8 cellular contexts compared by ENCODE assay signal in genomic region chr1:248906741-248907661, GRCh38. TPM values are rescaled to one million over a fixed set of nuclear protein-coding genes. Genes with fewer than 3 reads are reported as not detected.
DNase-seq lines count a peak whose midpoint lies in the region; ATAC-seq, FAIRE-seq and TF ChIP-seq lines count a peak whose summit lies in the region.

No MANE protein-coding gene starts in this region.

- H3K9me1 ChIP-seq in K562 (ENCODE audit: control insufficient read depth, insufficient read depth, low read length), result peaks cover 4% of the 10 kb centered on the region

- TF ChIP-seq CTCF in AG04450 (IDR thresholded peaks at IDR 0.05; ENCODE audit: low read depth, low read length) (no peak), K562 (IDR thresholded peaks at IDR 0.05 in 2 of 3, conservative IDR thresholded peaks at IDR 0.05 in 1 of 3; ENCODE audit: insufficient read depth in 2 of 3, low read depth in 1 of 3, low read length in 3 of 3) (no peak), thoracic aorta (IDR thresholded peaks at IDR 0.05) (no peak)

- TF ChIP-seq EP300 in K562 (IDR thresholded peaks at IDR 0.05; ENCODE audit: low read length), result no peak

- H3K9ac ChIP-seq in K562 (ENCODE audit: insufficient read depth in 1 of 2, low read depth in 2 of 2, low read length in 2 of 2), result peak overlapping the region; percentile 80 to 90

- CTCF ChIA-PET in AG04450 (lab: Charles Lee), result interaction anchor here (0.5 to 0.8 kb wide), 17 partner anchors 8 to 1458 kb away, joined by 3 to 10 read pairs (median 4); no protein-coding TSS in a partner anchor
- CTCF ChIA-PET in K562 (lab: Yijun Ruan, JAX; ENCODE audit: low intra/inter-chr PET ratio), result interaction anchor here (0.6 to 1.1 kb wide), 3 partner anchors 49 to 81 kb away, joined by 3 to 12 read pairs (median 3); partner anchors contain the start of genes SH3BP5L and ZNF692

- H3K9me3 ChIP-seq in AG04450 (ENCODE audit: control insufficient read depth, insufficient read depth, low read length) (no peaks in the 10 kb centered on the region), K562 (replicated peaks; ENCODE audit: control insufficient read depth, insufficient read depth, low read depth, low read length) (no peaks in the 10 kb centered on the region), thoracic aorta (no peaks in the 10 kb centered on the region)

- TF ChIP-seq POLR2A in K562 (conservative IDR thresholded peaks at IDR 0.05), result no peak

- peak overlapping the region; percentile 90 for H3K4me2 ChIP-seq in K562 (ENCODE audit: insufficient read depth, low read length)

- POLR2A ChIA-PET in AG04450 (lab: Yijun Ruan, JAX) (interaction anchor here (0.6 kb wide), 1 partner anchor 69 kb away, joined by 3 read pairs; the partner anchor contains the start of gene ZNF672), K562 (lab: Yijun Ruan, JAX) (interaction anchor here (0.9 to 1.6 kb wide), 3 partner anchors 10 to 69 kb away, joined by 3 to 10 read pairs (median 7); partner anchors contain the start of genes ZNF672 and ZNF692)

- in situ Hi-C loops in K562 (cut with MboI), result no loop called here

- ATAC-seq in GM19372 (IDR thresholded peaks at IDR 0.05; ENCODE audit: low read depth, unreplicated experiment) (peak; percentile 17), HG03439 (IDR thresholded peaks at IDR 0.05; ENCODE audit: unreplicated experiment) (peak; percentile 22), K562 (peak; percentile 1; the same call in 1 of the 3 replicates), thoracic aorta (ENCODE audit: insufficient number of reproducible peaks, low FRiP score, low read depth) (no peak)

- BruUV-seq in K562 (replicated peaks; lab: Mats Ljungman, UMichigan), result TSS peak; percentile 78

- H3K27me3 ChIP-seq in AG04450 (ENCODE audit: control insufficient read depth, insufficient read depth, low read length) (no peaks in the 10 kb centered on the region), K562 (ENCODE audit: control insufficient read depth in 2 of 2, insufficient read depth in 2 of 2, low read length in 2 of 2) (no peaks in the 10 kb centered on the region), thoracic aorta (replicated peaks; ENCODE audit: insufficient read depth) (no peaks in the 10 kb centered on the region)

- H3K4me1 ChIP-seq in K562 (replicated peaks in 1 of 2; ENCODE audit: control insufficient read depth in 2 of 2, insufficient read depth in 2 of 2, low read length in 2 of 2) (peaks cover 26 to 48% of the 10 kb centered on the region in 2 experiments; a peak in 4 of 5 replicates), thoracic aorta (ENCODE audit: control insufficient read depth in 1 of 2, low read depth in 2 of 2) (peaks cover 0 to 17% of the 10 kb centered on the region in 2 donors)

- DNase-seq in AG04450 (ENCODE audit: low read depth, low spot score) (no peak), K562 (ENCODE audit: extremely low read depth in 1 of 4, low spot score in 3 of 4) (no peak), left kidney (ENCODE audit: low read depth, low spot score) (peak; percentile 16), thoracic aorta (ENCODE audit: low spot score) (no peak), Ammon's horn (ENCODE audit: low spot score) (no peak)
- no peak for DNase-seq in stimulated activated CD4-positive, alpha-beta T cell treated with anti-CD3 and anti-CD28 coated beads, Interleukin-2, amount 100 ng/mL, for 48 hours

- no peak for TF ChIP-seq RAD21 in K562 (CRISPR knock-in tag; conservative IDR thresholded peaks at IDR 0.05 in 1 of 2, IDR thresholded peaks at IDR 0.05 in 1 of 2)

- peaks cover 36% of the 10 kb centered on the region for H3K36me3 ChIP-seq in K562 (ENCODE audit: control insufficient read depth, insufficient read depth, low read length)
- H3K36me3 ChIP-seq in thoracic aorta, result no peaks in the 10 kb centered on the region

- H3K27ac ChIP-seq in AG04450 (ENCODE audit: low read depth, low read length), result peak overlapping the region; percentile 95
- peak overlapping the region; percentile 77 for H3K27ac ChIP-seq in K562 (ENCODE audit: extremely low read depth, low read depth, low read length)
- H3K27ac ChIP-seq in thoracic aorta, result peak overlapping the region; percentile 85 to 92

- H2AFZ ChIP-seq in K562 (ENCODE audit: low read depth, low read length), result peak overlapping the region; percentile 9; the same call in 1 of the 2 replicates

- FAIRE-seq in K562 (lab: Jason Lieb, UNC), result no peak

- intact Hi-C loops in K562 (cut with micrococcal nuclease), result loop anchor here (1.0 kb wide), 5 partner anchors 18 to 81 kb away; no protein-coding TSS in a partner anchor

- H3K4me3 ChIP-seq in AG04450 (ENCODE audit: low read depth, low read length) (peak overlapping the region; percentile 83), K562 (peak overlapping the region; percentile 58), thoracic aorta (peak overlapping the region; percentile 89)

- peaks cover 58% of the 10 kb centered on the region for H3K79me2 ChIP-seq in K562 (ENCODE audit: control insufficient read depth, insufficient read depth, low read length)

- no peaks in the 10 kb centered on the region for H4K20me1 ChIP-seq in K562 (replicated peaks; ENCODE audit: control insufficient read depth, insufficient read depth, low read length)

- WGBS in K562 (ENCODE audit: insufficient coverage, low coverage, missing lambda C conversion rate), result 2% methylated on average over 16 of the region's 19 CpGs

TF ChIP-seq in K562, 482 proteins besides CTCF, POLR2A, EP300 and RAD21 (continues in another document):
- peak; percentile 30; the same call in 1 of the 2 replicates for TF ChIP-seq ZNF436 (CRISPR knock-in tag; IDR thresholded peaks at IDR 0.05)
- no peak for TF ChIP-seq ZNF740 (CRISPR knock-in tag; IDR thresholded peaks at IDR 0.05)
- TF ChIP-seq ZNF740 (tag; IDR thresholded peaks at IDR 0.05), result no peak
- TF ChIP-seq ZNF232 (CRISPR knock-in tag; IDR thresholded peaks at IDR 0.05), result no peak

RNA-seq across cellular contexts. Expression of gene PGBD2, which starts 1.0 kb away (rescaled TPM):
- polyA plus RNA-seq in AG04450 (2011; rRNA removed) (4.9 and 6.7 TPM in 2 replicates), K562 (2011; rRNA removed) (15.2 and 19.4 TPM in 2 replicates), K562 (2014; fragmentation: Illumina TruSeq; extraction: Trizol) (10.9 and 13.2 TPM in 2 replicates), K562 (2014; fragmentation: Nextera tagmentation; extraction: Ambion mirVana) (10 to 100 TPM; 14.7 to 21.8 TPM), K562 (2014; rRNA removed) (20.8 and 21.6 TPM in 2 replicates)
- polyA minus RNA-seq in AG04450 (2011; rRNA and poly(A)+ RNA removed), result 7.6 and 8.0 TPM in 2 replicates
- 37.0 and 45.9 TPM in 2 replicates for total RNA-seq in K562 (2011; cell fraction: chromatin; rRNA removed; ENCODE audit: low replicate concordance)
- 20.3 and 21.8 TPM in 2 replicates for total RNA-seq in K562 (2011; cell fraction: nucleolus; rRNA removed)
- 24.5 and 28.1 TPM in 2 replicates for total RNA-seq in K562 (2011; cell fraction: nucleoplasm; rRNA removed)
- total RNA-seq in K562 (2014; rRNA removed) (11.9 and 12.4 TPM in 2 replicates), K562 (2014; rRNA removed; fragmentation: Illumina TruSeq; extraction: Trizol) (13.6 and 14.0 TPM in 2 replicates), K562 (2015; rRNA removed; fragmentation: Illumina TruSeq; extraction: Trizol) (18.7 TPM in 2 replicates), K562 (2021) (12.2 and 12.4 TPM in 2 replicates), thoracic aorta (1 to 10 TPM; 6.5 to 7.1 TPM)
- 6.8 and 10.4 TPM in 2 replicates for polyA plus RNA-seq in K562 (2011; cell fraction: cytosol; rRNA removed)
- polyA plus RNA-seq in K562 (2011; cell fraction: nucleus; rRNA removed), result 42.5 and 50.0 TPM in 2 replicates
- 11.7 and 11.9 TPM in 2 replicates for polyA plus RNA-seq in K562 (2012)
- polyA minus RNA-seq in K562 (2011; rRNA and poly(A)+ RNA removed), result 21.3 and 22.7 TPM in 2 replicates
- polyA minus RNA-seq in K562 (2011; cell fraction: cytosol; rRNA and poly(A)+ RNA removed), result 5.0 and 5.8 TPM in 2 replicates
- polyA minus RNA-seq in K562 (2011; cell fraction: nucleus; rRNA and poly(A)+ RNA removed), result 8.5 and 12.0 TPM in 2 replicates

RNA-seq across cellular contexts. Expression of gene ZNF692, which starts 48.1 kb away (rescaled TPM):
- polyA plus RNA-seq in AG04450 (2011; rRNA removed) (12.7 and 14.6 TPM in 2 replicates), K562 (2011; rRNA removed) (84.9 and 129 TPM in 2 replicates), K562 (2014; fragmentation: Illumina TruSeq; extraction: Trizol) (59.9 and 69.6 TPM in 2 replicates), K562 (2014; fragmentation: Nextera tagmentation; extraction: Ambion mirVana) (10 to 100 TPM in 1 of 2 experiments, 1 to 10 TPM in 1; 8.4 to 10.5 TPM), K562 (2014; rRNA removed) (141 and 143 TPM in 2 replicates)
- 4.3 and 6.3 TPM in 2 replicates for polyA minus RNA-seq in AG04450 (2011; rRNA and poly(A)+ RNA removed)
- 236 and 421 TPM in 2 replicates for total RNA-seq in K562 (2011; cell fraction: chromatin; rRNA removed; ENCODE audit: low replicate concordance)
- total RNA-seq in K562 (2011; cell fraction: nucleolus; rRNA removed), result 304 and 320 TPM in 2 replicates
- 263 and 277 TPM in 2 replicates for total RNA-seq in K562 (2011; cell fraction: nucleoplasm; rRNA removed)
- total RNA-seq in K562 (2014; rRNA removed) (55.9 and 63.3 TPM in 2 replicates), K562 (2014; rRNA removed; fragmentation: Illumina TruSeq; extraction: Trizol) (20.5 and 27.3 TPM in 2 replicates), K562 (2015; rRNA removed; fragmentation: Illumina TruSeq; extraction: Trizol) (40.1 and 43.3 TPM in 2 replicates), K562 (2021) (62.9 and 73.7 TPM in 2 replicates), thoracic aorta (10 to 100 TPM; 21.1 to 35.3 TPM)
- 100 and 109 TPM in 2 replicates for polyA plus RNA-seq in K562 (2011; cell fraction: cytosol; rRNA removed)
- 1,169 and 1,324 TPM in 2 replicates for polyA plus RNA-seq in K562 (2011; cell fraction: nucleus; rRNA removed)
- polyA plus RNA-seq in K562 (2012), result 58.7 and 101 TPM in 2 replicates
- 26.6 and 29.0 TPM in 2 replicates for polyA minus RNA-seq in K562 (2011; rRNA and poly(A)+ RNA removed)
- polyA minus RNA-seq in K562 (2011; cell fraction: cytosol; rRNA and poly(A)+ RNA removed), result 9.8 and 20.9 TPM in 2 replicates
- polyA minus RNA-seq in K562 (2011; cell fraction: nucleus; rRNA and poly(A)+ RNA removed), result 114 and 127 TPM in 2 replicates
